In the genomic region with DNA sequence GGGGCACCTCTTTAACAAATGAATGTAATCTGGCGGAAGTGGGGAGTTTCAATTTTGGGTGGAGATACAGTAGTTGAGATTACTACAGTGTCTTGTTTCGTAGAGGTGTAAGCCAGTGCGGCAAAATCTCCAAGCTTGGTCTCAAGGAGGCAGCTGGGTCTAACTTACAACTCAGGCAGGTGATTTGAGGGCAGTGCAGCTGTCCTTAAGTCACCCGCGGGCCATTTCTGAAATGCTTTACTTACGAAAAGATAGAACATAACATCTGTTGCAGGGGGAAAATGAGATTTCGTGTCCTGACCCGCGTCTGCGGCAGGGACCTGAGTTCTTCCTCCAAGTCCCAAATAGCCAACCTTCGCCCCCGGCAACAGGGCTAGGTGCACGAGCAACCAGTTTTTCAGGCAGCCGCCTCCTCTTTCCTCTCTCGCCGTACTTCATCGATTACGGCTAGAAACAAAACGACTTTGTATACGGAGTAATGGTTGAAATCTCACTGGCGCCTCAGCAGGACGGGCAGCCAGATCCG, we compare ENCODE assay signal across 1 cellular context.
TF ChIP-seq lines count a peak whose summit lies in the region.

No MANE protein-coding gene starts in this region.

TF ChIP-seq in A549, 52 proteins besides CTCF, POLR2A, EP300 and RAD21 (continued from another document):
- no peak for TF ChIP-seq BCL3 (IDR thresholded peaks at IDR 0.05)
- no peak for TF ChIP-seq NR3C1 (IDR thresholded peaks at IDR 0.05)
- TF ChIP-seq BHLHE40 (IDR thresholded peaks at IDR 0.05; ENCODE audit: low read depth, low read length), result no peak
- no peak for TF ChIP-seq SMC3 (IDR thresholded peaks at IDR 0.05)
- no peak for TF ChIP-seq EHF (CRISPR knock-in tag; IDR thresholded peaks at IDR 0.05)
TF ChIP-seq in A549: peak in this region for 0.
